In the genomic region with DNA sequence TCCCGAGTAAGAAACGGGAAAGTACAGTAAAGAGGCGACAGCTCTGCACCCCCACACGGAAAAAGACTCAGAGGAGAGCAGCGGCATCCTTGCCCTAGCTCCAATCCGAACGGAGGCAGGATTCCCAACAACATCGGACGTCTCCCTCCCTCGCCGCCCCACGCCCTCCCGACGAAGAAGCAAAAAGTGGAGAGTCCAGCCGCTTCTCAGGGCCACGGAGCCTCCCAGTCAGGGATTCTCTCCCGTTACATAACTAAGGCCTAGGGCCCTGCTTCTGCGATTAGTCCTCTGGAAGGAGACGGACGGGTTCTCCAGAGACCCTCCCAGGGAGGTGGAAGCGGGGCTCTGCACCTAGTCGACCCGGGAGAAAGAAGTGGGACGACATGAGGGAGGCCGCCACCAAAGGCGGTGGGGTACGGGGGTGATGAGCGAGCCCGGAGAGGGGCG, we compare ENCODE assay signal across 8 cellular contexts. TPM values are rescaled to one million over a fixed set of nuclear protein-coding genes. Genes with fewer than 3 reads are reported as not detected.
A peak's percentile ranks its signal among the peaks of the same experiment; 100 is the strongest.
DNase-seq lines count a peak whose midpoint lies in the region; ATAC-seq and TF ChIP-seq lines count a peak whose summit lies in the region.

No MANE protein-coding gene starts in this region.

- H3K9me3 Mint-ChIP-seq in activated CD4-positive, alpha-beta memory T cell treated with anti-CD3 and anti-CD28 coated beads for 36 hours: no peaks in the 10 kb centered on the region

- H3K27ac ChIP-seq in esophagus squamous epithelium (peak overlapping the region; percentile 86 to 98 (median 96)), urinary bladder (ENCODE audit: low read depth) (peak overlapping the region; percentile 33)

- H3K9me3 ChIP-seq in esophagus squamous epithelium: no peaks in the 10 kb centered on the region

- peak in 1 of 4 donors; percentile 25 for TF ChIP-seq POLR2A in esophagus squamous epithelium (IDR thresholded peaks at IDR 0.05)

- 1% methylated on average over 11 to 15 of the region's 30 CpGs for WGBS in esophagus squamous epithelium, 2 donors
- WGBS in urinary bladder: under 1% methylated on average over 30 of the region's 30 CpGs

- TF ChIP-seq CTCF in esophagus squamous epithelium (IDR thresholded peaks at IDR 0.05): no peak

- H3K4me3 ChIP-seq in esophagus squamous epithelium (peak overlapping the region; percentile 78 to 98 (median 89)), urinary bladder (ENCODE audit: low read depth, low read length) (peak overlapping the region; percentile 91)

- peaks cover 30% of the 10 kb centered on the region for H3K4me1 Mint-ChIP-seq in activated CD4-positive, alpha-beta memory T cell treated with anti-CD3 and anti-CD28 coated beads for 36 hours (ENCODE audit: low read depth)

- H3K4me3 Mint-ChIP-seq in activated CD4-positive, alpha-beta memory T cell treated with anti-CD3 and anti-CD28 coated beads for 36 hours: peak overlapping the region; percentile 98

- H3K36me3 ChIP-seq in esophagus squamous epithelium: no peaks in the 10 kb centered on the region
- H3K36me3 ChIP-seq in urinary bladder (ENCODE audit: insufficient read depth): no peaks in the 10 kb centered on the region

- peak overlapping the region; percentile 88 for H3K27ac Mint-ChIP-seq in activated CD4-positive, alpha-beta memory T cell treated with anti-CD3 and anti-CD28 coated beads for 36 hours

- H3K4me1 ChIP-seq in esophagus squamous epithelium: peaks cover 0 to 35% (median 17%) of the 10 kb centered on the region in 3 donors
- H3K4me1 ChIP-seq in urinary bladder (ENCODE audit: insufficient read depth): no peaks in the 10 kb centered on the region

- intact Hi-C loops in activated CD4-positive, alpha-beta memory T cell treated with anti-CD3 and anti-CD28 coated beads for 36 hours (cut with micrococcal nuclease): loop anchor here (1.0 kb wide), 2 partner anchors 27 to 38 kb away; partner anchors contain the start of gene NOP58
- intact Hi-C loops in esophagus squamous epithelium (cut with DNase I): no loop called here

- H3K36me3 Mint-ChIP-seq in activated CD4-positive, alpha-beta memory T cell treated with anti-CD3 and anti-CD28 coated beads for 36 hours: peaks cover 5% of the 10 kb centered on the region

- peak; percentile 53 for DNase-seq in SIG-M5 treated with dmso at 0.1 percent for 504 hours (lab: John Stamatoyannopoulos, UW; ENCODE audit: unreplicated experiment)
- DNase-seq in SIG-M5 (lab: John Stamatoyannopoulos, UW): no peak
- DNase-seq in HuH-7.5 (ENCODE audit: low spot score): peak; percentile 42
- peak; percentile 42 for DNase-seq in activated CD4-positive, alpha-beta memory T cell treated with anti-CD3 and anti-CD28 coated beads for 36 hours
- DNase-seq in esophagus squamous epithelium (lab: John Stamatoyannopoulos, UW): no peak
- DNase-seq in myocyte (ENCODE audit: low read depth): peak; percentile 36

- peak; percentile 44 for ATAC-seq in GM21737 (IDR thresholded peaks at IDR 0.05; ENCODE audit: unreplicated experiment)

- peaks cover 1% of the 10 kb centered on the region for H3K27me3 Mint-ChIP-seq in activated CD4-positive, alpha-beta memory T cell treated with anti-CD3 and anti-CD28 coated beads for 36 hours

- CTCF ChIA-PET in activated CD4-positive, alpha-beta memory T cell treated with anti-CD3 and anti-CD28 coated beads for 36 hours (lab: Charles Lee): interaction anchor here (0.6 kb wide), 1 partner anchor 27 kb away, joined by 4 read pairs; no protein-coding TSS in a partner anchor

- POLR2A ChIA-PET in activated CD4-positive, alpha-beta memory T cell treated with anti-CD3 and anti-CD28 coated beads for 36 hours (lab: Charles Lee): interaction anchor here (0.9 to 2.4 kb wide), 4 partner anchors 29 to 70 kb away, joined by 3 to 16 read pairs (median 4); no protein-coding TSS in a partner anchor

- H3K27me3 ChIP-seq in esophagus squamous epithelium: no peaks in the 10 kb centered on the region

RNA-seq across cellular contexts. Expression of gene SUMO1, which starts 0.6 kb away (rescaled TPM):
- total RNA-seq in activated CD4-positive, alpha-beta memory T cell treated with anti-CD3 and anti-CD28 coated beads for 36 hours: 100 to 1,000 TPM; 114 to 119 TPM
- 10 to 100 TPM; 28.8 to 82.6 (median 54.0) TPM for total RNA-seq in esophagus squamous epithelium
- 97.2 and 113 TPM in 2 replicates for total RNA-seq in myocyte
- polyA plus RNA-seq in myocyte (2012): 81.5 TPM
- 134 TPM for total RNA-seq in urinary bladder
- polyA plus RNA-seq in urinary bladder: 72.7 TPM

RNA-seq across cellular contexts. Expression of gene NOP58, which starts 27.8 kb away (rescaled TPM):
- 100 to 1,000 TPM; 151 to 155 TPM for total RNA-seq in activated CD4-positive, alpha-beta memory T cell treated with anti-CD3 and anti-CD28 coated beads for 36 hours
- total RNA-seq in esophagus squamous epithelium: 10 to 100 TPM; 35.2 to 95.2 (median 64.5) TPM
- 60.8 and 63.2 TPM in 2 replicates for total RNA-seq in myocyte
- 20.6 TPM for polyA plus RNA-seq in myocyte (2012)
- total RNA-seq in urinary bladder: 96.8 TPM
- 39.5 TPM for polyA plus RNA-seq in urinary bladder

Comparison
In these comparisons a context has a peak if more than half of its experiments do, and no peak if none do; other contexts are left out.
1. DNase-seq: peak in SIG-M5 treated with dmso at 0.1 percent for 504 hours (single experiment), HuH-7.5 (single experiment), activated CD4-positive, alpha-beta memory T cell treated with anti-CD3 and anti-CD28 coated beads for 36 hours (single experiment) and myocyte (single experiment); none in SIG-M5 (single experiment) and esophagus squamous epithelium (single experiment).